7 cellular contexts compared by ENCODE assay signal in genomic region chr14:69718614-69719013, GRCh38. TPM values are rescaled to one million over a fixed set of nuclear protein-coding genes. Genes with fewer than 3 reads are reported as not detected.
DNase-seq lines count a peak whose midpoint lies in the region; ATAC-seq and TF ChIP-seq lines count a peak whose summit lies in the region.
"Not testable (repeated sequence)": the region's sequence is repeated elsewhere in the genome, so short reads cannot be mapped to it uniquely, and the experiment has no call there.

No MANE protein-coding gene starts in this region.

- intact Hi-C loops in left ventricle myocardium inferior (cut with micrococcal nuclease): not testable (repeated sequence)

- ATAC-seq in upper lobe of left lung (ENCODE audit: low FRiP score in 2 of 2): not testable (repeated sequence)

- H3K4me3 Mint-ChIP-seq in activated CD4-positive, alpha-beta T cell treated with anti-CD3 and anti-CD28 coated beads, Interleukin-2, amount 10 ng/mL, durations not matched to agents 7 days and 5 days; activated naive CD8-positive, alpha-beta T cell; chondrocyte (ENCODE audit: unreplicated experiment): not testable (repeated sequence)

- not testable (repeated sequence) for H3K27me3 ChIP-seq in left ventricle myocardium inferior (ENCODE audit: low read depth); osteoblast (ENCODE audit: insufficient read depth, low read length); upper lobe of left lung

- H3K9me3 Mint-ChIP-seq in activated CD4-positive, alpha-beta T cell treated with anti-CD3 and anti-CD28 coated beads, Interleukin-2, amount 10 ng/mL, durations not matched to agents 7 days and 5 days; activated naive CD8-positive, alpha-beta T cell (ENCODE audit: low read depth); chondrocyte (ENCODE audit: low read depth): not testable (repeated sequence)

- not testable (repeated sequence) for H3K27ac ChIP-seq in HEK293 (ENCODE audit: extremely low read depth, low read depth, low read length)
- H3K27ac ChIP-seq in left ventricle myocardium inferior (replicated peaks): peak overlapping the region; percentile 82
- peak overlapping the region; percentile 60 for H3K27ac ChIP-seq in osteoblast (ENCODE audit: low read depth, low read length)
- peak overlapping the region; percentile 63 to 85 (median 77) for H3K27ac ChIP-seq in upper lobe of left lung

- TF ChIP-seq POLR2A in upper lobe of left lung (IDR thresholded peaks at IDR 0.05): not testable (repeated sequence)

- peak overlapping the region; percentile 31 for H3K27ac Mint-ChIP-seq in activated CD4-positive, alpha-beta T cell treated with anti-CD3 and anti-CD28 coated beads, Interleukin-2, amount 10 ng/mL, durations not matched to agents 7 days and 5 days
- peak overlapping the region; percentile 10 for H3K27ac Mint-ChIP-seq in activated naive CD8-positive, alpha-beta T cell
- H3K27ac Mint-ChIP-seq in chondrocyte (ENCODE audit: unreplicated experiment): peak overlapping the region; percentile 93

- H3K9me3 ChIP-seq in HEK293 (ENCODE audit: control insufficient read depth, insufficient read depth, low read depth, low read length); left ventricle myocardium inferior (replicated peaks); osteoblast (ENCODE audit: low read depth, low read length); upper lobe of left lung: not testable (repeated sequence)

- CTCF ChIA-PET in HEK293 (lab: Yijun Ruan, JAX): interaction anchor here (0.5 to 0.9 kb wide), 4 partner anchors 70 to 769 kb away, joined by 3 to 4 read pairs (median 4); no protein-coding TSS in a partner anchor
- CTCF ChIA-PET in activated CD4-positive, alpha-beta T cell treated with anti-CD3 and anti-CD28 coated beads, Interleukin-2, amount 10 ng/mL, durations not matched to agents 7 days and 5 days (lab: Charles Lee): interaction anchor here (0.6 to 1.7 kb wide), 3 partner anchors 9 to 134 kb away, joined by 3 to 4 read pairs (median 4); no protein-coding TSS in a partner anchor

- DNase-seq in activated CD4-positive, alpha-beta T cell treated with anti-CD3 and anti-CD28 coated beads, Interleukin-2, amount 10 ng/mL, durations not matched to agents 7 days and 5 days; chondrocyte (ENCODE audit: low spot score); left ventricle myocardium inferior; osteoblast (ENCODE audit: insufficient read length, low spot score, missing footprints); upper lobe of left lung: not testable (repeated sequence)

- WGBS in upper lobe of left lung, 2 donors: 86 to 92% methylated on average over 2 of the region's 2 CpGs

- not testable (repeated sequence) for TF ChIP-seq CTCF in HEK293 (tag by site-specific recombination; IDR thresholded peaks at IDR 0.05); chondrocyte (IDR thresholded peaks at IDR 0.05); left ventricle myocardium inferior (IDR thresholded peaks at IDR 0.05; ENCODE audit: borderline replicate concordance); osteoblast (IDR thresholded peaks at IDR 0.05; ENCODE audit: extremely low read depth, low read depth, low read length); upper lobe of left lung (IDR thresholded peaks at IDR 0.05)

- H3K4me1 ChIP-seq in HEK293 (ENCODE audit: control insufficient read depth, insufficient read depth, low read length) (peaks cover 21% of the 10 kb centered on the region), left ventricle myocardium inferior (peaks cover 75% of the 10 kb centered on the region), osteoblast (ENCODE audit: insufficient read depth, low read length) (peaks cover 33% of the 10 kb centered on the region), upper lobe of left lung (peaks cover 57 to 69% (median 61%) of the 10 kb centered on the region in 4 donors)

- H3K36me3 ChIP-seq in HEK293 (ENCODE audit: control insufficient read depth in 2 of 2, insufficient read depth in 1 of 2, low read length in 2 of 2); left ventricle myocardium inferior; osteoblast (ENCODE audit: insufficient read depth, low read length): not testable (repeated sequence)
- peaks cover 0 to 13% (median 0%) of the 10 kb centered on the region in 4 donors for H3K36me3 ChIP-seq in upper lobe of left lung

- H3K4me3 ChIP-seq in HEK293 (ENCODE audit: low read depth, low read length); left ventricle myocardium inferior; osteoblast (ENCODE audit: insufficient read depth, low read length); upper lobe of left lung: not testable (repeated sequence)

- H3K36me3 Mint-ChIP-seq in activated CD4-positive, alpha-beta T cell treated with anti-CD3 and anti-CD28 coated beads, Interleukin-2, amount 10 ng/mL, durations not matched to agents 7 days and 5 days (ENCODE audit: low read depth): peaks cover 25% of the 10 kb centered on the region
- H3K36me3 Mint-ChIP-seq in activated naive CD8-positive, alpha-beta T cell; chondrocyte (ENCODE audit: low read depth): not testable (repeated sequence)

- H4K20me1 ChIP-seq in osteoblast (ENCODE audit: insufficient read depth, low read length): not testable (repeated sequence)

- H3K4me2 ChIP-seq in osteoblast (ENCODE audit: insufficient read depth, low read length): not testable (repeated sequence)

- POLR2A ChIA-PET in HEK293 (lab: Yijun Ruan, JAX); activated CD4-positive, alpha-beta T cell treated with anti-CD3 and anti-CD28 coated beads, Interleukin-2, amount 10 ng/mL, durations not matched to agents 7 days and 5 days (lab: Charles Lee): not testable (repeated sequence)

- H2AFZ ChIP-seq in osteoblast (ENCODE audit: low read length): not testable (repeated sequence)

- not testable (repeated sequence) for TF ChIP-seq EP300 in upper lobe of left lung (IDR thresholded peaks at IDR 0.05)

- not testable (repeated sequence) for H3K79me2 ChIP-seq in osteoblast (ENCODE audit: insufficient read depth, low read length)

- H3K27me3 Mint-ChIP-seq in activated CD4-positive, alpha-beta T cell treated with anti-CD3 and anti-CD28 coated beads, Interleukin-2, amount 10 ng/mL, durations not matched to agents 7 days and 5 days; activated naive CD8-positive, alpha-beta T cell; chondrocyte (ENCODE audit: low read depth): not testable (repeated sequence)

- H3K4me1 Mint-ChIP-seq in activated CD4-positive, alpha-beta T cell treated with anti-CD3 and anti-CD28 coated beads, Interleukin-2, amount 10 ng/mL, durations not matched to agents 7 days and 5 days: peaks cover 39% of the 10 kb centered on the region
- peaks cover 18% of the 10 kb centered on the region for H3K4me1 Mint-ChIP-seq in activated naive CD8-positive, alpha-beta T cell (ENCODE audit: low read depth)
- H3K4me1 Mint-ChIP-seq in chondrocyte (ENCODE audit: low read depth): peaks cover 52% of the 10 kb centered on the region

TF ChIP-seq in HEK293, 187 proteins besides CTCF, POLR2A, EP300 and RAD21:
- TF ChIP-seq ZNF121 (tag by site-specific recombination; IDR thresholded peaks at IDR 0.05): peak; percentile 70

RNA-seq across cellular contexts. Expression of gene SRSF5, which starts 48.3 kb away (rescaled TPM):
- 100 to 1,000 TPM; 390 to 392 TPM for total RNA-seq in activated CD4-positive, alpha-beta T cell treated with anti-CD3 and anti-CD28 coated beads, Interleukin-2, amount 10 ng/mL, durations not matched to agents 7 days and 5 days
- total RNA-seq in chondrocyte: 147 to 193 TPM (median 163 TPM) in 3 replicates
- 167 TPM for total RNA-seq in left ventricle myocardium inferior
- total RNA-seq in osteoblast: 157 TPM in 2 replicates
- 1,000 to 10,000 TPM in 1 of 6 donors, 100 to 1,000 TPM in 5; 238 to 1,033 (median 288) TPM for total RNA-seq in upper lobe of left lung

Comparison
In these comparisons a context has a peak if more than half of its experiments do, and no peak if none do; other contexts are left out.
1. H3K27ac Mint-ChIP-seq: peak in every context shown above with its lines; median percentile 93 in chondrocyte; 31 in activated CD4-positive, alpha-beta T cell treated with anti-CD3 and anti-CD28 coated beads, Interleukin-2, amount 10 ng/mL, durations not matched to agents 7 days and 5 days; 10 in activated naive CD8-positive, alpha-beta T cell.